14 cellular contexts compared by ENCODE assay signal in genomic region chr3:50164984-50165383, GRCh38. TPM values are rescaled to one million over a fixed set of nuclear protein-coding genes. Genes with fewer than 3 reads are reported as not detected.
DNase-seq lines count a peak whose midpoint lies in the region; ATAC-seq and TF ChIP-seq lines count a peak whose summit lies in the region.
"Had no signal": no experiment of that assay in that cellular context is flagged by ENCODE, and none has a peak within 500 bp of the region (broad histone marks: within the 10 kb centered on the region; RNA-seq: fewer than 3 reads in every experiment).

No MANE protein-coding gene starts in this region.

- intact Hi-C loops in right cardiac atrium (cut with DNase I), result no loop called here
- intact Hi-C loops in Right ventricle myocardium inferior (cut with DNase I), result no loop called here
- intact Hi-C loops in esophagus muscularis mucosa (cut with DNase I), result no loop called here
- intact Hi-C loops in activated CD4-positive, alpha-beta memory T cell treated with anti-CD3 and anti-CD28 coated beads for 36 hours (cut with micrococcal nuclease), result no loop called here

- no peaks in the 10 kb centered on the region for H3K36me3 Mint-ChIP-seq in activated CD4-positive, alpha-beta memory T cell treated with anti-CD3 and anti-CD28 coated beads for 36 hours

- no peaks in the 10 kb centered on the region for H3K27me3 Mint-ChIP-seq in activated CD4-positive, alpha-beta memory T cell treated with anti-CD3 and anti-CD28 coated beads for 36 hours
- H3K27me3 Mint-ChIP-seq: activated CD4-positive, alpha-beta T cell treated with anti-CD3 and anti-CD28 coated beads, Interleukin-2, amount 10 ng/mL, durations not matched to agents 7 days and 5 days had no signal

- no peak overlapping the region for H2AFZ ChIP-seq in parathyroid adenoma

- H3K4me3 ChIP-seq in right cardiac atrium (ENCODE audit: low read length) (no peak overlapping the region), esophagus muscularis mucosa (peak overlapping the region in 1 of 4 donors; percentile 18), parathyroid adenoma (ENCODE audit: low read depth, low read length) (no peak overlapping the region)
- H3K4me3 ChIP-seq: testis had no signal

- TF ChIP-seq POLR2A in esophagus muscularis mucosa (IDR thresholded peaks at IDR 0.05; ENCODE audit: low read depth), result no peak

- CTCF ChIA-PET in activated CD4-positive, alpha-beta memory T cell treated with anti-CD3 and anti-CD28 coated beads for 36 hours (lab: Charles Lee), result interaction anchor here (0.7 kb wide), 1 partner anchor 16 kb away, joined by 3 read pairs; no protein-coding TSS in a partner anchor

- H3K4me3 Mint-ChIP-seq in activated CD4-positive, alpha-beta memory T cell treated with anti-CD3 and anti-CD28 coated beads for 36 hours, result no peak overlapping the region
- H3K4me3 Mint-ChIP-seq: activated CD4-positive, alpha-beta T cell treated with anti-CD3 and anti-CD28 coated beads, Interleukin-2, amount 10 ng/mL, durations not matched to agents 7 days and 5 days had no signal

- H3K4me1 ChIP-seq in right cardiac atrium (ENCODE audit: control insufficient read depth, insufficient read depth, low read length) (peaks cover 33% of the 10 kb centered on the region), esophagus muscularis mucosa (peaks cover 92 to 100% (median 100%) of the 10 kb centered on the region in 4 donors), parathyroid adenoma (no peaks in the 10 kb centered on the region)

- no peaks in the 10 kb centered on the region for H3K36me3 ChIP-seq in esophagus muscularis mucosa
- H3K36me3 ChIP-seq in parathyroid adenoma (ENCODE audit: control insufficient read depth, insufficient read depth, low read length), result no peaks in the 10 kb centered on the region
- H3K36me3 ChIP-seq: brain microvascular endothelial cell had no signal

- no peak overlapping the region for H3K27ac Mint-ChIP-seq in activated CD4-positive, alpha-beta memory T cell treated with anti-CD3 and anti-CD28 coated beads for 36 hours
- H3K27ac Mint-ChIP-seq: activated CD4-positive, alpha-beta T cell treated with anti-CD3 and anti-CD28 coated beads, Interleukin-2, amount 10 ng/mL, durations not matched to agents 7 days and 5 days had no signal

- H3K27me3 ChIP-seq in right cardiac atrium (ENCODE audit: control insufficient read depth, insufficient read depth), result no peaks in the 10 kb centered on the region
- H3K27me3 ChIP-seq in esophagus muscularis mucosa, result no peaks in the 10 kb centered on the region
- H3K27me3 ChIP-seq in parathyroid adenoma (ENCODE audit: control insufficient read depth, insufficient read depth, low read length), result no peaks in the 10 kb centered on the region
- H3K27me3 ChIP-seq: brain microvascular endothelial cell, testis had no signal

- ATAC-seq in right cardiac atrium, result no peak
- ATAC-seq in Right ventricle myocardium inferior, result no peak
- no peak for ATAC-seq in HG03460 (IDR thresholded peaks at IDR 0.05; ENCODE audit: unreplicated experiment)
- ATAC-seq in HG03354 (IDR thresholded peaks at IDR 0.05; ENCODE audit: poor library complexity, severe bottlenecking, unreplicated experiment), result no peak

- no peak overlapping the region for H3K9ac ChIP-seq in parathyroid adenoma

- H3K4me1 Mint-ChIP-seq in activated CD4-positive, alpha-beta memory T cell treated with anti-CD3 and anti-CD28 coated beads for 36 hours (ENCODE audit: low read depth), result no peaks in the 10 kb centered on the region
- H3K4me1 Mint-ChIP-seq: activated CD4-positive, alpha-beta T cell treated with anti-CD3 and anti-CD28 coated beads, Interleukin-2, amount 10 ng/mL, durations not matched to agents 7 days and 5 days had no signal

- H3K9me3 ChIP-seq in right cardiac atrium (ENCODE audit: control insufficient read depth, low read length) (no peaks in the 10 kb centered on the region), esophagus muscularis mucosa (no peaks in the 10 kb centered on the region), parathyroid adenoma (ENCODE audit: control insufficient read depth, low read length) (no peaks in the 10 kb centered on the region)
- H3K9me3 ChIP-seq: testis had no signal

- H3K9me3 Mint-ChIP-seq in activated CD4-positive, alpha-beta memory T cell treated with anti-CD3 and anti-CD28 coated beads for 36 hours, result no peaks in the 10 kb centered on the region
- H3K9me3 Mint-ChIP-seq: activated CD4-positive, alpha-beta T cell treated with anti-CD3 and anti-CD28 coated beads, Interleukin-2, amount 10 ng/mL, durations not matched to agents 7 days and 5 days had no signal

- no peaks in the 10 kb centered on the region for H3K79me2 ChIP-seq in parathyroid adenoma

- POLR2A ChIA-PET in activated CD4-positive, alpha-beta memory T cell treated with anti-CD3 and anti-CD28 coated beads for 36 hours (lab: Charles Lee), result no interaction called here

- TF ChIP-seq CTCF in esophagus muscularis mucosa (IDR thresholded peaks at IDR 0.05), result no peak
- no peak for TF ChIP-seq CTCF in parathyroid adenoma (IDR thresholded peaks at IDR 0.05)

- H3K27ac ChIP-seq in right cardiac atrium (ENCODE audit: low read length), result peak overlapping the region; percentile 59
- H3K27ac ChIP-seq in esophagus muscularis mucosa (replicated peaks in 1 of 4), result peak overlapping the region; percentile 84 to 87 (median 85)
- peak overlapping the region; percentile 60 for H3K27ac ChIP-seq in parathyroid adenoma
- H3K27ac ChIP-seq: brain microvascular endothelial cell, testis had no signal

- DNase-seq in right cardiac atrium (no peak), Right ventricle myocardium inferior (ENCODE audit: missing footprints) (no peak), esophagus muscularis mucosa (ENCODE audit: extremely low spot score) (no peak), epidermal melanocyte (ENCODE audit: insufficient read length, low spot score) (no peak)
- no peak for DNase-seq in activated CD4-positive, alpha-beta memory T cell treated with anti-CD3 and anti-CD28 coated beads for 36 hours
- DNase-seq: activated CD4-positive, alpha-beta T cell treated with anti-CD3 and anti-CD28 coated beads, Interleukin-2, amount 10 ng/mL, durations not matched to agents 7 days and 5 days; brain microvascular endothelial cell; KBM-7; T-helper 2 cell had no signal

- no peak overlapping the region for H3K4me2 ChIP-seq in parathyroid adenoma (ENCODE audit: low read length)

- no peak for TF ChIP-seq EP300 in esophagus muscularis mucosa (IDR thresholded peaks at IDR 0.05)

RNA-seq across cellular contexts. Expression of gene SEMA3F, which starts 9.9 kb away (rescaled TPM):
- total RNA-seq in right cardiac atrium (10 to 100 TPM in 2 of 4 donors, 1 to 10 TPM in 2; 7.3 to 15.2 (median 9.4) TPM), Right ventricle myocardium inferior (12.3 TPM), esophagus muscularis mucosa (10 to 100 TPM; 11.9 to 46.5 (median 23.3) TPM)
- 10.2 TPM for polyA plus RNA-seq in right cardiac atrium
- total RNA-seq in activated CD4-positive, alpha-beta memory T cell treated with anti-CD3 and anti-CD28 coated beads for 36 hours, result under 1 TPM; 0.17 to 0.19 TPM
- total RNA-seq: activated CD4-positive, alpha-beta T cell treated with anti-CD3 and anti-CD28 coated beads, Interleukin-2, amount 10 ng/mL, durations not matched to agents 7 days and 5 days had no signal

RNA-seq across cellular contexts. Expression of gene GNAT1, which starts 26.4 kb away (rescaled TPM):
- not detected for total RNA-seq in right cardiac atrium
- polyA plus RNA-seq in right cardiac atrium, result not detected
- not detected for total RNA-seq in Right ventricle myocardium inferior
- not detected for total RNA-seq in esophagus muscularis mucosa
- not detected for total RNA-seq in activated CD4-positive, alpha-beta memory T cell treated with anti-CD3 and anti-CD28 coated beads for 36 hours
- total RNA-seq: activated CD4-positive, alpha-beta T cell treated with anti-CD3 and anti-CD28 coated beads, Interleukin-2, amount 10 ng/mL, durations not matched to agents 7 days and 5 days; NCI-H460 had no signal

RNA-seq across cellular contexts. Expression of gene SLC38A3, which starts 40.1 kb away (rescaled TPM):
- 10 to 100 TPM in 1 of 4 donors, 1 to 10 TPM in 3; 5.0 to 10.4 (median 8.9) TPM for total RNA-seq in right cardiac atrium
- 5.4 TPM for polyA plus RNA-seq in right cardiac atrium
- 10.3 TPM for total RNA-seq in Right ventricle myocardium inferior
- under 1 TPM in 2 of 4 donors, not detected in 2; 0.11 to 0.39 TPM for total RNA-seq in esophagus muscularis mucosa
- not detected for total RNA-seq in activated CD4-positive, alpha-beta memory T cell treated with anti-CD3 and anti-CD28 coated beads for 36 hours
- total RNA-seq: activated CD4-positive, alpha-beta T cell treated with anti-CD3 and anti-CD28 coated beads, Interleukin-2, amount 10 ng/mL, durations not matched to agents 7 days and 5 days had no signal

Comparison
In these comparisons a context has a peak if more than half of its experiments do, and no peak if none do; other contexts are left out.
1. RNA of gene SEMA3F, which starts 9.9 kb away (total RNA-seq): 11.9 to 46.5 TPM in esophagus muscularis mucosa, 12.3 TPM in Right ventricle myocardium inferior (single experiment) and 7.3 to 15.2 TPM in right cardiac atrium; 0.17 to 0.19 TPM in activated CD4-positive, alpha-beta memory T cell treated with anti-CD3 and anti-CD28 coated beads for 36 hours; every median in the first group is over 4 times any median in the second.
2. Peak in every context shown above with its lines, with median percentiles within 50 percentile points of each other: H3K27ac ChIP-seq.